ENCODE assay signal across 8 cellular contexts in the genomic region with DNA sequence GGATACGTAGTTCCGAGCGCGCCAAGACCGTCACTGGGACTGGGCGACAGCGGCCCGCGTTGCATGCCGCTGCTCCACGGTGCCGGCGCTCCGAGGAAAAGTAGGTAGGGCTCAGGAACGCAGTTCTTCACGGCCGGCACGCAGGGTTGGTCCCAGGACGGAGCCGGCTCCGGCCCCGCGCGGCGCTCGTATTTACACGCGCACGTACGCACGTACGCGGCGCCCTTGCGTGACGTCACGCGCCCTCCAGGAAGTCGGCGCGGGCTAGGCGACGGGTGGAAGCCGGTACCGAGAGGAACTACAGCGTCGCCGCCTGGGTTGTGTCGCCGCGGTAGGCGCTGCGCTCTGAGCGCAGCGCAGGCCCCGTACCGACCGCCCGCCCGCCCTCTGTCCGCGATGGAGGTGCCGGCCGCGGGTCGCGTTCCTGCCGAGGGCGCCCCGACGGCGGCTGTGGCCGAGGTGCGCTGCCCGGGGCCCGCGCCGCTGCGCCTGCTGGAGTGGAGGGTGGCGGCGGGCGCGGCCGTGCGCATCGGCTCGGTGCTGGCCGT. TPM values are rescaled to one million over a fixed set of nuclear protein-coding genes. Genes with fewer than 3 reads are reported as not detected.
DNase-seq lines count a peak whose midpoint lies in the region; ATAC-seq and TF ChIP-seq lines count a peak whose summit lies in the region.

A gene with protein sequence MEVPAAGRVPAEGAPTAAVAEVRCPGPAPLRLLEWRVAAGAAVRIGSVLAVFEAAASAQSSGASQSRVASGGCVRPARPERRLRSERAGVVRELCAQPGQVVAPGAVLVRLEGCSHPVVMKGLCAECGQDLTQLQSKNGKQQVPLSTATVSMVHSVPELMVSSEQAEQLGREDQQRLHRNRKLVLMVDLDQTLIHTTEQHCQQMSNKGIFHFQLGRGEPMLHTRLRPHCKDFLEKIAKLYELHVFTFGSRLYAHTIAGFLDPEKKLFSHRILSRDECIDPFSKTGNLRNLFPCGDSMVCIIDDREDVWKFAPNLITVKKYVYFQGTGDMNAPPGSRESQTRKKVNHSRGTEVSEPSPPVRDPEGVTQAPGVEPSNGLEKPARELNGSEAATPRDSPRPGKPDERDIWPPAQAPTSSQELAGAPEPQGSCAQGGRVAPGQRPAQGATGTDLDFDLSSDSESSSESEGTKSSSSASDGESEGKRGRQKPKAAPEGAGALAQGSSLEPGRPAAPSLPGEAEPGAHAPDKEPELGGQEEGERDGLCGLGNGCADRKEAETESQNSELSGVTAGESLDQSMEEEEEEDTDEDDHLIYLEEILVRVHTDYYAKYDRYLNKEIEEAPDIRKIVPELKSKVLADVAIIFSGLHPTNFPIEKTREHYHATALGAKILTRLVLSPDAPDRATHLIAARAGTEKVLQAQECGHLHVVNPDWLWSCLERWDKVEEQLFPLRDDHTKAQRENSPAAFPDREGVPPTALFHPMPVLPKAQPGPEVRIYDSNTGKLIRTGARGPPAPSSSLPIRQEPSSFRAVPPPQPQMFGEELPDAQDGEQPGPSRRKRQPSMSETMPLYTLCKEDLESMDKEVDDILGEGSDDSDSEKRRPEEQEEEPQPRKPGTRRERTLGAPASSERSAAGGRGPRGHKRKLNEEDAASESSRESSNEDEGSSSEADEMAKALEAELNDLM (plus strand): TSS at position 252 of the 548 bp plus-strand sequence. CDS start 145 bp downstream, at position 397.

- ATAC-seq in GM21786 (IDR thresholded peaks at IDR 0.05; ENCODE audit: unreplicated experiment) = peak; percentile 65
- peak; percentile 47 for ATAC-seq in stimulated activated naive CD8-positive, alpha-beta T cell treated with anti-CD3 and anti-CD28 coated beads, Interleukin-15, Interleukin-2, amounts not matched to agents 100 U/mL and 50 U/mL, for 24 hours

- H3K9me2 ChIP-seq in DOHH2 (replicated peaks; ENCODE audit: control insufficient read depth, low read length) = no peaks in the 10 kb centered on the region

- H3K4me3 ChIP-seq in DOHH2 (ENCODE audit: low read length) (peak within 1 kb of the TSS; percentile 93), fibroblast of the aortic adventitia (ENCODE audit: low read depth, low read length) (peak within 1 kb of the TSS; percentile 86)

- no peaks in the 10 kb centered on the region for H3K27me3 ChIP-seq in DOHH2 (ENCODE audit: control insufficient read depth, low read length)

- no peak for TF ChIP-seq CTCF in DOHH2 (IDR thresholded peaks at IDR 0.05; ENCODE audit: low read depth, low read length, poor library complexity, severe bottlenecking)
- TF ChIP-seq CTCF in fibroblast of the aortic adventitia (IDR thresholded peaks at IDR 0.05; ENCODE audit: insufficient read depth, low read length) = no peak
- TF ChIP-seq CTCF in nephron (IDR thresholded peaks at IDR 0.05; ENCODE audit: unreplicated experiment in 3 of 3) = no peak

- H3F3A ChIP-seq in DOHH2 (ENCODE audit: control insufficient read depth, insufficient read depth) = no peaks in the 10 kb centered on the region

- H3K27me3 Mint-ChIP-seq in nephron (ENCODE audit: low read depth) = no peaks in the 10 kb centered on the region

- H3K9me3 ChIP-seq in DOHH2 (ENCODE audit: control insufficient read depth, insufficient read depth, low read length) = no peaks in the 10 kb centered on the region
- H3K9me3 ChIP-seq in KOPT-K1 (ENCODE audit: insufficient read depth, low read length, poor library complexity, severe bottlenecking) = no peaks in the 10 kb centered on the region

- H3K27ac ChIP-seq in DOHH2 (ENCODE audit: low read depth, low read length) (peak within 1 kb of the TSS; percentile 78), KOPT-K1 (ENCODE audit: low read depth, low read length, poor library complexity, severe bottlenecking) (peak within 1 kb of the TSS; percentile 93)

- H3K36me3 ChIP-seq in DOHH2 (ENCODE audit: control insufficient read depth, low read length) (peaks cover 27% of the 10 kb centered on the region), KOPT-K1 (ENCODE audit: insufficient read depth, low read length) (no peaks in the 10 kb centered on the region)

- H3K36me3 Mint-ChIP-seq in nephron (ENCODE audit: low read depth) = peaks cover 9% of the 10 kb centered on the region

- peak within 1 kb of the TSS; percentile 96 to 99 (median 98) for H3K4me3 Mint-ChIP-seq in nephron

- H3K4me1 Mint-ChIP-seq in nephron = peaks cover 23% of the 10 kb centered on the region

- peak within 1 kb of the TSS; percentile 80 for H3K4me2 ChIP-seq in DOHH2 (ENCODE audit: low read length)

- no peaks in the 10 kb centered on the region for H3K9me3 Mint-ChIP-seq in nephron

- peaks cover 22% of the 10 kb centered on the region for H4K20me1 ChIP-seq in DOHH2 (ENCODE audit: control insufficient read depth, insufficient read depth, low read depth, low read length)

- H3K4me1 ChIP-seq in DOHH2 (ENCODE audit: control insufficient read depth, low read length) = peaks cover 44% of the 10 kb centered on the region

- DNase-seq in RPMI7951 (ENCODE audit: low read depth) = peak; percentile 86
- DNase-seq in activated T-helper 9 cell treated with anti-CD3 and anti-CD28 coated beads, Interleukin-2, amount 50 U/mL, for 16 hours (ENCODE audit: low read depth) = peak; percentile 85
- DNase-seq in fibroblast of the aortic adventitia (ENCODE audit: low read depth) = peak; percentile 90
- DNase-seq in stimulated activated naive CD8-positive, alpha-beta T cell treated with anti-CD3 and anti-CD28 coated beads, Interleukin-15, Interleukin-2, amounts not matched to agents 100 U/mL and 50 U/mL, for 24 hours = peak; percentile 90

- peak within 1 kb of the TSS; percentile 99 to 100 (median 99) for H3K27ac Mint-ChIP-seq in nephron

- H3K79me2 ChIP-seq in DOHH2 (ENCODE audit: control insufficient read depth, low read length) = peaks cover 70% of the 10 kb centered on the region

RNA-seq across cellular contexts. Expression of the gene that starts here (rescaled TPM):
- 6.2 and 8.3 TPM in 2 replicates for total RNA-seq in RPMI7951 (2014; rRNA removed; shearing (Covaris generic))
- total RNA-seq in fibroblast of the aortic adventitia (ENCODE audit: low replicate concordance) = 14.1 and 15.5 TPM in 2 replicates

Comparison
In these comparisons a context has a peak if more than half of its experiments do, and no peak if none do; other contexts are left out.
1. Peak in every context shown above with its lines: DNase-seq, ATAC-seq, H3K4me3 ChIP-seq and H3K27ac ChIP-seq.